ENCODE assay signal across 18 cellular contexts in genomic region chr6:41163419-41163717, GRCh38. TPM values are rescaled to one million over a fixed set of nuclear protein-coding genes. Genes with fewer than 3 reads are reported as not detected.
DNase-seq lines count a peak whose midpoint lies in the region; ATAC-seq and TF ChIP-seq lines count a peak whose summit lies in the region.
"Had no signal": no experiment of that assay in that cellular context is flagged by ENCODE, and none has a peak within 500 bp of the region (broad histone marks: within the 10 kb centered on the region; RNA-seq: fewer than 3 reads in every experiment).

No MANE protein-coding gene starts in this region.

- H3K27ac Mint-ChIP-seq in MCF 10A (ENCODE audit: low read depth, unreplicated experiment) = no peak overlapping the region
- H3K27ac Mint-ChIP-seq: CD4-positive, CD25-positive, alpha-beta regulatory T cell; CD8-positive, alpha-beta T cell; GM23338; HFFc6 had no signal

- H2AFZ ChIP-seq in mammary epithelial cell (ENCODE audit: low read depth, low read length) = peak overlapping the region; percentile 88
- H2AFZ ChIP-seq: GM23338 had no signal

- no peak overlapping the region for H3K27ac ChIP-seq in mammary epithelial cell (ENCODE audit: insufficient read depth, low read depth, low read length)
- H3K27ac ChIP-seq in SJCRH30 = no peak overlapping the region
- H3K27ac ChIP-seq in esophagus muscularis mucosa (replicated peaks in 1 of 4) = no peak overlapping the region
- H3K27ac ChIP-seq: C4-2B had no signal

- intact Hi-C loops in mammary epithelial cell (cut with micrococcal nuclease) (no loop called here), MCF 10A (cut with micrococcal nuclease) (no loop called here), esophagus muscularis mucosa (cut with DNase I) (no loop called here), Right ventricle myocardium inferior (cut with DNase I) (no loop called here)

- no peaks in the 10 kb centered on the region for H3K4me1 Mint-ChIP-seq in MCF 10A (ENCODE audit: insufficient read depth, unreplicated experiment)
- H3K4me1 Mint-ChIP-seq: GM23338 had no signal

- H3K4me3 Mint-ChIP-seq in MCF 10A (ENCODE audit: unreplicated experiment) = no peak overlapping the region
- H3K4me3 Mint-ChIP-seq: CD4-positive, CD25-positive, alpha-beta regulatory T cell; CD8-positive, alpha-beta T cell; GM23338; HFFc6 had no signal

- DNase-seq in mammary epithelial cell (no peak), MCF 10A (ENCODE audit: unreplicated experiment) (no peak), SJCRH30 (peak; percentile 51 to 69), esophagus muscularis mucosa (ENCODE audit: extremely low spot score) (peak; percentile 88), Right ventricle myocardium inferior (ENCODE audit: missing footprints) (no peak)
- no peak for DNase-seq in stimulated activated CD4-positive, alpha-beta T cell treated with anti-CD3 and anti-CD28 coated beads, Interleukin-1b, Interleukin-23, amount 100 ng/mL, for 48 hours
- DNase-seq: Caco-2; CD4-positive, CD25-positive, alpha-beta regulatory T cell; CD8-positive, alpha-beta T cell; DMS153; DND-41; HFFc6 had no signal

- TF ChIP-seq POLR2A in esophagus muscularis mucosa (IDR thresholded peaks at IDR 0.05; ENCODE audit: low read depth) = no peak

- H3K36me3 ChIP-seq in mammary epithelial cell (ENCODE audit: insufficient read depth, low read length) (no peaks in the 10 kb centered on the region), SJCRH30 (no peaks in the 10 kb centered on the region), esophagus muscularis mucosa (no peaks in the 10 kb centered on the region)
- H3K36me3 ChIP-seq: HAP-1 had no signal

- dilution Hi-C loops in mammary epithelial cell (cut with HindIII; ENCODE audit: low sequenced_read_pairs) = no loop called here

- no peaks in the 10 kb centered on the region for H4K20me1 ChIP-seq in mammary epithelial cell (ENCODE audit: insufficient read depth, low read length)

- whole genome bisulfite sequencing in mammary epithelial cell (ENCODE audit: low coverage, missing lambda C conversion rate) = 50% methylated on average over 1 of the region's 1 CpG
- 92% methylated on average over 1 of the region's 1 CpG for WGBS in esophagus muscularis mucosa

- no peak for ATAC-seq in Right ventricle myocardium inferior
- ATAC-seq: CD8-positive, alpha-beta T cell; GM23338 had no signal

- no peak overlapping the region for H3K9ac ChIP-seq in mammary epithelial cell (ENCODE audit: insufficient read depth, low read length)

- TF ChIP-seq EP300 in esophagus muscularis mucosa (IDR thresholded peaks at IDR 0.05) = no peak

- H3K4me1 ChIP-seq in mammary epithelial cell (ENCODE audit: insufficient read depth, low read length) (peaks cover 25% of the 10 kb centered on the region), SJCRH30 (peaks cover 27% of the 10 kb centered on the region), esophagus muscularis mucosa (no peaks in the 10 kb centered on the region)
- H3K4me1 ChIP-seq: Caco-2, HAP-1 had no signal

- peaks cover 9% of the 10 kb centered on the region for H3K79me2 ChIP-seq in mammary epithelial cell (ENCODE audit: insufficient read depth, low read length)

- TF ChIP-seq CTCF in mammary epithelial cell (conservative IDR thresholded peaks at IDR 0.05 in 1 of 2, IDR thresholded peaks at IDR 0.05 in 1 of 2; ENCODE audit: extremely low read depth in 1 of 2, insufficient read depth in 1 of 2, low read depth in 1 of 2, low read length in 2 of 2) = no peak
- no peak for TF ChIP-seq CTCF in MCF 10A (IDR thresholded peaks at IDR 0.05; ENCODE audit: unreplicated experiment)
- no peak for TF ChIP-seq CTCF in esophagus muscularis mucosa (IDR thresholded peaks at IDR 0.05)

- no peaks in the 10 kb centered on the region for H3K27me3 ChIP-seq in mammary epithelial cell (ENCODE audit: insufficient read depth, low read length)
- no peaks in the 10 kb centered on the region for H3K27me3 ChIP-seq in SJCRH30
- peaks cover 0 to 27% (median 0%) of the 10 kb centered on the region in 4 donors for H3K27me3 ChIP-seq in esophagus muscularis mucosa

- no TSS peak for BruUV-seq in mammary epithelial cell (replicated peaks; lab: Mats Ljungman, UMichigan)
- no TSS peak for BruUV-seq in MCF 10A (replicated peaks; lab: Mats Ljungman, UMichigan)

- CTCF ChIA-PET in mammary epithelial cell (lab: Charles Lee; ENCODE audit: low non-redundant PET) (no interaction called here), MCF 10A (lab: Yijun Ruan, JAX) (no interaction called here)

- H3K36me3 Mint-ChIP-seq in MCF 10A (ENCODE audit: insufficient read depth, unreplicated experiment) = peaks cover 5% of the 10 kb centered on the region
- H3K36me3 Mint-ChIP-seq: CD4-positive, CD25-positive, alpha-beta regulatory T cell; CD8-positive, alpha-beta T cell had no signal

- no peaks in the 10 kb centered on the region for H3K9me3 Mint-ChIP-seq in MCF 10A (ENCODE audit: unreplicated experiment)
- H3K9me3 Mint-ChIP-seq: CD8-positive, alpha-beta T cell; GM23338; HFFc6 had no signal

- peaks cover 18% of the 10 kb centered on the region for H3K27me3 Mint-ChIP-seq in MCF 10A (ENCODE audit: insufficient read depth, unreplicated experiment)
- H3K27me3 Mint-ChIP-seq: CD4-positive, CD25-positive, alpha-beta regulatory T cell had no signal

- H3K4me3 ChIP-seq in mammary epithelial cell (replicated peaks in 1 of 3; ENCODE audit: insufficient read depth in 1 of 3, low read depth in 2 of 3, low read length in 3 of 3) = no peak overlapping the region
- H3K4me3 ChIP-seq in SJCRH30 = no peak overlapping the region
- H3K4me3 ChIP-seq in esophagus muscularis mucosa = no peak overlapping the region
- H3K4me3 ChIP-seq: GM23338, HAP-1 had no signal

- POLR2A ChIA-PET in MCF 10A (lab: Yijun Ruan, JAX) = no interaction called here

- in situ Hi-C loops in mammary epithelial cell (cut with MboI; ENCODE audit: low sequenced_read_pairs in 2 of 2) = no loop called here

- H3K4me2 ChIP-seq in mammary epithelial cell (ENCODE audit: insufficient read depth, low read depth, low read length) = peak overlapping the region; percentile 84
- H3K4me2 ChIP-seq: GM23338 had no signal

- H3K9me3 ChIP-seq in mammary epithelial cell (replicated peaks; ENCODE audit: insufficient read depth, low read length) (no peaks in the 10 kb centered on the region), SJCRH30 (replicated peaks) (no peaks in the 10 kb centered on the region), esophagus muscularis mucosa (no peaks in the 10 kb centered on the region)
- H3K9me3 ChIP-seq: Caco-2, HAP-1 had no signal

RNA-seq across cellular contexts. Expression of gene TREM2, which starts 0.5 kb away (rescaled TPM):
- total RNA-seq in mammary epithelial cell (100 to 1,000 TPM in 1 of 2 donors, 10 to 100 TPM in 1; 30.0 to 142 TPM), MCF 10A (2022) (0.42 and 0.63 TPM in 2 replicates), esophagus muscularis mucosa (1 to 10 TPM; 1.6 to 1.8 (median 1.6) TPM), Right ventricle myocardium inferior (0.92 TPM)
- polyA plus RNA-seq in mammary epithelial cell = 91.0 TPM
- 74.3 TPM for polyA minus RNA-seq in mammary epithelial cell
- total RNA-seq in SJCRH30 (2014; rRNA removed; shearing (Covaris generic)) = 0.61 and 0.71 TPM in 2 replicates
- total RNA-seq: A172; A673; Caco-2; CD4-positive, CD25-positive, alpha-beta regulatory T cell; CD8-positive, alpha-beta T cell; GM23338; HFFc6 had no signal
- polyA plus RNA-seq: BJ; CD4-positive, CD25-positive, alpha-beta regulatory T cell; GM23338 had no signal

RNA-seq across cellular contexts. Expression of gene TREML1, which starts 9.2 kb away (rescaled TPM):
- total RNA-seq in mammary epithelial cell (1 to 10 TPM in 1 of 2 donors, under 1 TPM in 1; 0.83 to 2.1 TPM), MCF 10A (2022) (not detected in 2 replicates), esophagus muscularis mucosa (under 1 TPM in 1 of 4 donors, not detected in 3; 0.32 TPM), Right ventricle myocardium inferior (not detected)
- 3.0 TPM for polyA plus RNA-seq in mammary epithelial cell
- 11.9 TPM for polyA minus RNA-seq in mammary epithelial cell
- 0.10 TPM in 1 of 2 replicates, not detected in the other for total RNA-seq in SJCRH30 (2014; rRNA removed; shearing (Covaris generic))
- total RNA-seq: A172; A673; Caco-2; CD8-positive, alpha-beta T cell; GM23338; HFFc6 had no signal
- polyA plus RNA-seq: BJ; CD4-positive, CD25-positive, alpha-beta regulatory T cell; GM23338 had no signal

RNA-seq across cellular contexts. Expression of gene TREML2, which starts 37.6 kb away (rescaled TPM):
- under 1 TPM; under 0.01 to 0.16 TPM for total RNA-seq in mammary epithelial cell
- 0.07 TPM for polyA plus RNA-seq in mammary epithelial cell
- not detected for polyA minus RNA-seq in mammary epithelial cell
- total RNA-seq in MCF 10A (2022) = not detected in 2 replicates
- total RNA-seq in SJCRH30 (2014; rRNA removed; shearing (Covaris generic)) = 0.06 TPM in 1 of 2 replicates, not detected in the other
- under 1 TPM in 1 of 4 donors, not detected in 3; 0.66 TPM for total RNA-seq in esophagus muscularis mucosa
- total RNA-seq in Right ventricle myocardium inferior = 0.11 TPM
- total RNA-seq: A172, A673, Caco-2, HFFc6 had no signal
- polyA plus RNA-seq: BJ, GM23338 had no signal

Comparison
In these comparisons a context has a peak if more than half of its experiments do, and no peak if none do; other contexts are left out.
1. RNA of gene TREM2, which starts 0.5 kb away (total RNA-seq): 30.0 to 142 TPM in mammary epithelial cell; 1.6 to 1.8 TPM in esophagus muscularis mucosa, 0.92 TPM in Right ventricle myocardium inferior (single experiment), 0.42 to 0.63 TPM in MCF 10A and 0.61 to 0.71 TPM in SJCRH30; every median in the first group is over 10 times any median in the second.
2. DNase-seq: peak in SJCRH30 (2 of 2) and esophagus muscularis mucosa (single experiment); none in mammary epithelial cell (single experiment), MCF 10A (single experiment), Right ventricle myocardium inferior (single experiment) and stimulated activated CD4-positive, alpha-beta T cell treated with anti-CD3 and anti-CD28 coated beads, Interleukin-1b, Interleukin-23, amount 100 ng/mL, for 48 hours (single experiment).